ENCODE assay signal across 13 cellular contexts in the genomic region with DNA sequence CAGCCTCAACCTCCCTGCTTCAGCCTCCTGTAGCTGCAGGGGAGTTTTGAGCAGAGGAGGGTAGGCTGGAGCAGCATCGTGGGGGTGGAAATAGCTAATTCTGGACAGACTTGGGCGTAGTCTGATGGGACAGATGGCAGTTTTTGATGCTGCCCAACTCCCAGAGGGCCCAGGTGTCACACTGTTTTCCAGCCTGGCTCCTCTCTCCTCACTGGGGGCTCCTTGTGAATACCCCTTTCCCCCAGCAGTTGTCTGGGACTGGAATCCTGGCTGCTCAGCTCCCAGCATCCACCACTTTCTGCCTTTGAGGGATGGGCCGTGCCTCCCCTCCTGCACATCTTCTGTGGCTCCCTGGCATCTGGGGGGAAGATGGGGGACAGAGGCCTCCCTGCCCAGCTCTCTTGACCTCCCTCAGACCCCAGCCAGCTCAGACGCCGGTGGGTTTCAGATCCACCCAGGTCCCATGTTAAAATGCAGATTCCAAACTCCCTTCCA. TPM values are rescaled to one million over a fixed set of nuclear protein-coding genes. Genes with fewer than 3 reads are reported as not detected.
DNase-seq lines count a peak whose midpoint lies in the region; ATAC-seq and TF ChIP-seq lines count a peak whose summit lies in the region.
"Had no signal": no experiment of that assay in that cellular context is flagged by ENCODE, and none has a peak within 500 bp of the region (broad histone marks: within the 10 kb centered on the region; RNA-seq: fewer than 3 reads in every experiment).

No MANE protein-coding gene starts in this region.

- H3K4me1 ChIP-seq in gastroesophageal sphincter, result peaks cover 0 to 87% (median 32%) of the 10 kb centered on the region in 3 donors
- H3K4me1 ChIP-seq in stomach, result peaks cover 34 to 100% (median 78%) of the 10 kb centered on the region in 4 donors
- peaks cover 40% of the 10 kb centered on the region for H3K4me1 ChIP-seq in colonic mucosa
- H3K4me1 ChIP-seq in prostate gland (replicated peaks), result peaks cover 3% of the 10 kb centered on the region

- ATAC-seq in gastroesophageal sphincter, result no peak
- ATAC-seq: stimulated activated naive CD8-positive, alpha-beta T cell treated with anti-CD3 and anti-CD28 coated beads, Interleukin-15, amount 100 ng/mL, for 72 hours had no signal

- intact Hi-C loops in stomach (cut with DNase I; ENCODE audit: low total_unique reads), result no loop called here
- intact Hi-C loops in colonic mucosa (cut with DNase I), result no loop called here
- intact Hi-C loops in prostate gland (cut with DNase I), result no loop called here
- intact Hi-C loops in posterior vena cava (cut with DNase I), result no loop called here

- TF ChIP-seq EP300 in gastroesophageal sphincter (IDR thresholded peaks at IDR 0.05) (no peak), stomach (IDR thresholded peaks at IDR 0.05) (no peak)

- H4K20me1 ChIP-seq in SU-DHL-6 (ENCODE audit: low read depth, low read length), result no peaks in the 10 kb centered on the region; the same call in 1 of the 2 replicates

- H3K36me3 ChIP-seq in SU-DHL-6 (ENCODE audit: low read length), result no peaks in the 10 kb centered on the region
- peaks cover 0 to 41% of the 10 kb centered on the region in 2 donors for H3K36me3 ChIP-seq in gastroesophageal sphincter
- peaks cover 6 to 46% (median 35%) of the 10 kb centered on the region in 4 donors for H3K36me3 ChIP-seq in stomach
- no peaks in the 10 kb centered on the region for H3K36me3 ChIP-seq in colonic mucosa
- H3K36me3 ChIP-seq in prostate gland, result no peaks in the 10 kb centered on the region

- no peak overlapping the region for H3K4me2 ChIP-seq in SU-DHL-6 (ENCODE audit: low read depth, low read length, poor library complexity, severe bottlenecking)

- H3K9ac ChIP-seq in SU-DHL-6 (ENCODE audit: low read length), result no peak overlapping the region
- H3K9ac ChIP-seq in colonic mucosa (ENCODE audit: low read depth in 2 of 2, low read length in 2 of 2), result no peak overlapping the region

- TF ChIP-seq CTCF in SU-DHL-6 (IDR thresholded peaks at IDR 0.05; ENCODE audit: insufficient read depth, low read length, poor library complexity, severe bottlenecking), result no peak
- TF ChIP-seq CTCF in gastroesophageal sphincter (IDR thresholded peaks at IDR 0.05), result no peak
- no peak for TF ChIP-seq CTCF in stomach (IDR thresholded peaks at IDR 0.05)
- no peak for TF ChIP-seq CTCF in colonic mucosa (IDR thresholded peaks at IDR 0.05)
- TF ChIP-seq CTCF in prostate gland (IDR thresholded peaks at IDR 0.05), result no peak

- 57% methylated on average over 4 of the region's 5 CpGs; no CpG with 5 or more reads in 1 of the 2 donors for WGBS in gastroesophageal sphincter (ENCODE audit: low coverage in 1 of 2), 2 donors
- WGBS in stomach, 5 donors, result 70 to 87% (median 81%) methylated on average over 2 to 5 of the region's 5 CpGs
- 88% methylated on average over 5 of the region's 5 CpGs for WGBS in prostate gland

- H3K4me3 ChIP-seq in SU-DHL-6 (ENCODE audit: insufficient read depth, low read length, poor library complexity, severe bottlenecking), result no peak overlapping the region
- no peak overlapping the region for H3K4me3 ChIP-seq in gastroesophageal sphincter
- no peak overlapping the region for H3K4me3 ChIP-seq in stomach
- no peak overlapping the region for H3K4me3 ChIP-seq in colonic mucosa
- no peak overlapping the region for H3K4me3 ChIP-seq in prostate gland

- H3K9me2 ChIP-seq in SU-DHL-6 (replicated peaks; ENCODE audit: insufficient read depth, low read length), result no peaks in the 10 kb centered on the region

- no peak for TF ChIP-seq POLR2A in gastroesophageal sphincter (IDR thresholded peaks at IDR 0.05)
- no peak for TF ChIP-seq POLR2A in stomach (IDR thresholded peaks at IDR 0.05)
- no peak for TF ChIP-seq POLR2A in prostate gland (IDR thresholded peaks at IDR 0.05)

- peak; percentile 56 for DNase-seq in activated effector memory CD4-positive, alpha-beta T cell treated with anti-CD3 and anti-CD28 coated beads, Interleukin-2, amount 50 U/mL, for 16 hours
- no peak for DNase-seq in activated effector memory CD4-positive, alpha-beta T cell treated with Interleukin-2 at 50 U/mL for 16 hours
- DNase-seq in stomach (no peak), colonic mucosa (no peak), prostate gland (ENCODE audit: low spot score) (no peak), posterior vena cava (ENCODE audit: low spot score) (no peak)
- DNase-seq: activated CD8-positive, alpha-beta memory T cell treated with anti-CD3 and anti-CD28 coated beads for 24 hours; NCI-H1105; nucleus accumbens; stimulated activated CD4-positive, alpha-beta T cell treated with anti-CD3 and anti-CD28 coated beads, Interleukin-2, amount 100 ng/mL, for 48 hours; stimulated activated naive CD8-positive, alpha-beta T cell treated with anti-CD3 and anti-CD28 coated beads, Interleukin-15, amount 100 ng/mL, for 72 hours had no signal

- peaks cover 53% of the 10 kb centered on the region for H3K79me2 ChIP-seq in SU-DHL-6 (ENCODE audit: insufficient read depth, low read length)

- H3K27ac ChIP-seq in SU-DHL-6 (ENCODE audit: low read depth, low read length), result 0 out of 2 replicates have a peak overlapping the region, but pooled peaks have one; percentile 16
- H3K27ac ChIP-seq in gastroesophageal sphincter, result peak overlapping the region in 3 of 4 donors; percentile 44 to 77 (median 52)
- H3K27ac ChIP-seq in stomach, result peak overlapping the region in 4 of 5 donors; percentile 32 to 81 (median 43)
- H3K27ac ChIP-seq in colonic mucosa, result no peak overlapping the region
- H3K27ac ChIP-seq in prostate gland, result no peak overlapping the region

- H3K9me3 ChIP-seq in SU-DHL-6 (ENCODE audit: insufficient read depth, low read length) (no peaks in the 10 kb centered on the region), gastroesophageal sphincter (no peaks in the 10 kb centered on the region), stomach (no peaks in the 10 kb centered on the region), colonic mucosa (no peaks in the 10 kb centered on the region), prostate gland (no peaks in the 10 kb centered on the region)

- H2AFZ ChIP-seq in SU-DHL-6 (ENCODE audit: low read depth, low read length, severe bottlenecking), result no peak overlapping the region

- H3K27me3 ChIP-seq in SU-DHL-6 (ENCODE audit: low read length), result no peaks in the 10 kb centered on the region
- no peaks in the 10 kb centered on the region for H3K27me3 ChIP-seq in gastroesophageal sphincter
- no peaks in the 10 kb centered on the region for H3K27me3 ChIP-seq in stomach
- no peaks in the 10 kb centered on the region for H3K27me3 ChIP-seq in colonic mucosa
- no peaks in the 10 kb centered on the region for H3K27me3 ChIP-seq in prostate gland (replicated peaks; ENCODE audit: insufficient read depth)

- peaks cover 18% of the 10 kb centered on the region for H3F3A ChIP-seq in SU-DHL-6 (ENCODE audit: insufficient read depth)

RNA-seq across cellular contexts. Expression of gene SH2B3, which starts 34.0 kb away (rescaled TPM):
- total RNA-seq in gastroesophageal sphincter (10 to 100 TPM; 17.0 to 33.1 (median 23.3) TPM), stomach (10 to 100 TPM in 2 of 5 donors, 1 to 10 TPM in 3; 5.3 to 21.7 (median 9.8) TPM), colonic mucosa (10 to 100 TPM; 26.4 to 40.9 TPM), prostate gland (10 to 100 TPM; 13.3 to 34.8 TPM), posterior vena cava (10 to 100 TPM; 31.9 to 32.4 TPM)
- 1 to 10 TPM; 2.5 to 8.1 (median 7.3) TPM for polyA plus RNA-seq in stomach

Comparison
In these comparisons a context has a peak if more than half of its experiments do, and no peak if none do; other contexts are left out.
1. H3K27ac ChIP-seq: peak in SU-DHL-6 (single experiment), gastroesophageal sphincter (3 of 4) and stomach (4 of 5); none in colonic mucosa (single experiment) and prostate gland (0 of 2).